ENCODE assay signal across 19 cellular contexts in the genomic region with DNA sequence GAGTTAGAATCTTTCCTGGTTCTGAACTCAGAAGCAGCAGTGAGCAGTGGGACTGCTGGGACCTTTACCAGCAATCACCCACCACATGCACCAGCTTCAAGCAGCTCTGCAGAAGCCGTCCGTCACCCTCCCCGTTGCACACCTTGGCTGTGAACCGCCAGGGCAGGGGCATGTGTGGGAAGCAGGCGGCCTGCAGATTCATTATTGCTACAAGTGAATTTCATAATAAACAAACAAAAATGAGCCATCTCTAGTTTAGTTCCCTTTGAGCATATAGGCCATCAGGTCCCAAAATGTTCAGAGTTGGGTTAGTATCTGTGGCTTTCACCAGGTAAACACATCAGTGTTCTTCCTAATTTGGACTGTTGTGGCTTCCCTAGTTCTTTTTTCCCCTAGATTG. TPM values are rescaled to one million over a fixed set of nuclear protein-coding genes. Genes with fewer than 3 reads are reported as not detected.
A peak's percentile ranks its signal among the peaks of the same experiment; 100 is the strongest.
DNase-seq lines count a peak whose midpoint lies in the region; ATAC-seq, FAIRE-seq and TF ChIP-seq lines count a peak whose summit lies in the region.
"Had no signal": no experiment of that assay in that cellular context is flagged by ENCODE, and none has a peak within 500 bp of the region (broad histone marks: within the 10 kb centered on the region; RNA-seq: fewer than 3 reads in every experiment).

No MANE protein-coding gene starts in this region.

- peaks cover 71% of the 10 kb centered on the region for H3K4me1 Mint-ChIP-seq in HFFc6 (ENCODE audit: low read depth)
- H3K4me1 Mint-ChIP-seq: H9 had no signal

- H3K27ac Mint-ChIP-seq in HFFc6: peak overlapping the region; percentile 39; the same call in 1 of the 2 replicates
- H3K27ac Mint-ChIP-seq: CD4-positive, alpha-beta T cell; H9 had no signal

- no peak overlapping the region for H2BK5ac ChIP-seq in IMR-90 (ENCODE audit: low read depth, low read length, poor library complexity, severe bottlenecking)
- H2BK5ac ChIP-seq in trophoblast cell (ENCODE audit: low read depth, low read length, poor library complexity): no peak overlapping the region

- CTCF ChIA-PET in IMR-90 (lab: Yijun Ruan, JAX): interaction anchor here (0.6 kb wide), 1 partner anchor 9 kb away, joined by 3 read pairs; no protein-coding TSS in a partner anchor

- no peak for TF ChIP-seq POLR2A in IMR-90 (IDR thresholded peaks at IDR 0.05; ENCODE audit: low read depth, low read length)

- dilution Hi-C loops in IMR-90 (cut with HindIII; ENCODE audit: low sequenced_read_pairs, unreplicated experiment): no loop called here

- H2BK120ac ChIP-seq in IMR-90 (ENCODE audit: low read depth, low read length) (no peak overlapping the region), trophoblast cell (ENCODE audit: insufficient read depth, low read length, poor library complexity) (no peak overlapping the region)

- no peak for TF ChIP-seq RAD21 in IMR-90 (IDR thresholded peaks at IDR 0.05; ENCODE audit: low read length)

- no peak overlapping the region for H3K9ac ChIP-seq in IMR-90 (ENCODE audit: low read depth, low read length)
- no peak overlapping the region for H3K9ac ChIP-seq in trophoblast cell (ENCODE audit: low read length)

- no peaks in the 10 kb centered on the region for H3K9me3 Mint-ChIP-seq in HFFc6
- H3K9me3 Mint-ChIP-seq: CD4-positive, alpha-beta T cell; H9 had no signal

- ATAC-seq in IMR-90 (ENCODE audit: low read depth) (no peak), aorta (ENCODE audit: low FRiP score) (no peak)

- no peak overlapping the region for H2BK12ac ChIP-seq in trophoblast cell (ENCODE audit: low read length)

- in situ Hi-C loops in IMR-90 (cut with MboI; ENCODE audit: low sequenced_read_pairs): no loop called here

- H3K9me1 ChIP-seq in IMR-90 (ENCODE audit: insufficient read depth, low read length): peaks cover 36% of the 10 kb centered on the region

- H3K27ac ChIP-seq in IMR-90 (ENCODE audit: insufficient read depth, low read length) (no peak overlapping the region), trophoblast cell (ENCODE audit: low read depth, low read length) (no peak overlapping the region), aorta (ENCODE audit: low read depth in 1 of 2, low read length in 2 of 2) (peak overlapping the region; percentile 58 to 98)

- H3K4ac ChIP-seq in IMR-90 (ENCODE audit: low read depth, low read length): peak overlapping the region; percentile 7; the same call in 1 of the 2 replicates
- H3K4ac ChIP-seq in trophoblast cell (ENCODE audit: low read depth, low read length): no peak overlapping the region

- no peak overlapping the region for H4K12ac ChIP-seq in trophoblast cell (ENCODE audit: low read depth, low read length)

- no peak overlapping the region for H3K56ac ChIP-seq in IMR-90 (ENCODE audit: extremely low read depth, insufficient read depth, low read length)

- DNase-seq in HFFc6: no peak
- DNase-seq in IMR-90: no peak
- no peak for DNase-seq in trophoblast cell
- no peak for DNase-seq in aorta
- no peak for DNase-seq in cerebellar cortex (ENCODE audit: low spot score)
- DNase-seq in frontal cortex (ENCODE audit: low spot score in 2 of 2): no peak
- DNase-seq: ACHN; BE2C; C1 segment of cervical spinal cord; Caco-2; CD4-positive, alpha-beta T cell; H9 had no signal

- H2BK15ac ChIP-seq in IMR-90 (ENCODE audit: low read depth, low read length): no peak overlapping the region

- H3K18ac ChIP-seq in IMR-90 (ENCODE audit: low read depth, low read length) (no peak overlapping the region), trophoblast cell (ENCODE audit: low read length) (no peak overlapping the region)

- peaks cover 19% of the 10 kb centered on the region; the same call in 1 of the 2 replicates for H4K20me1 ChIP-seq in IMR-90 (ENCODE audit: insufficient read depth, low read length)

- H4K8ac ChIP-seq in IMR-90 (ENCODE audit: low read depth in 2 of 2, low read length in 2 of 2) (no peak overlapping the region), trophoblast cell (ENCODE audit: low read depth, low read length) (no peak overlapping the region)

- intact Hi-C loops in IMR-90 (cut with micrococcal nuclease): no loop called here
- intact Hi-C loops in aorta (cut with DNase I): loop anchor here in 1 of 2 donors (5.0 kb wide), 1 partner anchor 90 kb away; no protein-coding TSS in a partner anchor

- H4K91ac ChIP-seq in IMR-90 (ENCODE audit: insufficient read depth, low read depth, low read length): no peak overlapping the region
- H4K91ac ChIP-seq in trophoblast cell (ENCODE audit: low read depth, low read length): no peak overlapping the region

- no CpG with 5 or more reads among the region's 5 CpGs for WGBS in IMR-90 (ENCODE audit: extremely low coverage in 2 of 2, insufficient read length in 1 of 2), 2 experiments
- no CpG with 5 or more reads among the region's 5 CpGs for WGBS in trophoblast cell (ENCODE audit: extremely low coverage, insufficient coverage, insufficient read length)
- 83 to 93% methylated on average over 5 of the region's 5 CpGs for WGBS in aorta, 2 donors

- H3K79me1 ChIP-seq in IMR-90 (ENCODE audit: low read depth in 1 of 2, low read length in 2 of 2) (peaks cover 43 to 77% of the 10 kb centered on the region in 2 experiments), trophoblast cell (ENCODE audit: low read length) (peaks cover 15% of the 10 kb centered on the region)

- H3K27me3 Mint-ChIP-seq in HFFc6 (ENCODE audit: insufficient read depth): no peaks in the 10 kb centered on the region; the same call in 1 of the 2 replicates

- no peak overlapping the region for H2BK20ac ChIP-seq in IMR-90 (ENCODE audit: low read depth, low read length)

- FAIRE-seq in frontal cortex (lab: Jason Lieb, UNC): no peak
- FAIRE-seq: A204.1, D721Med, G401.6, GM12891, GM19239, H1 had no signal

- H3K4me1 ChIP-seq in IMR-90 (ENCODE audit: control insufficient read depth, insufficient read depth, low read length) (peaks cover 20% of the 10 kb centered on the region), trophoblast cell (ENCODE audit: control insufficient read depth in 1 of 2, insufficient read depth in 2 of 2, low read length in 2 of 2) (peaks cover 15 to 20% of the 10 kb centered on the region in 2 experiments), aorta (ENCODE audit: control insufficient read depth in 1 of 2, insufficient read depth in 2 of 2, low read length in 2 of 2) (peaks cover 14 to 20% of the 10 kb centered on the region in 2 donors)
- H3K4me1 ChIP-seq: BE2C had no signal

- H4K5ac ChIP-seq in IMR-90 (ENCODE audit: low read depth, low read length): no peak overlapping the region

- no peak overlapping the region for H2AFZ ChIP-seq in IMR-90 (replicated peaks; ENCODE audit: low read length, poor library complexity)
- no peak overlapping the region for H2AFZ ChIP-seq in trophoblast cell (ENCODE audit: insufficient read depth, low read length, poor library complexity)

- no peak overlapping the region for H3K4me3 ChIP-seq in IMR-90 (ENCODE audit: insufficient read depth, low read depth, low read length)
- H3K4me3 ChIP-seq in trophoblast cell (ENCODE audit: low read depth, low read length): no peak overlapping the region
- no peak overlapping the region for H3K4me3 ChIP-seq in aorta (ENCODE audit: low read length in 2 of 2)

- no TSS peak for BruUV-seq in IMR-90 (replicated peaks; lab: Mats Ljungman, UMichigan)

- H3K23ac ChIP-seq in IMR-90 (ENCODE audit: low read depth, low read length) (no peak overlapping the region), trophoblast cell (ENCODE audit: low read length) (peak overlapping the region; percentile 30)

- POLR2A ChIA-PET in IMR-90 (lab: Charles Lee; ENCODE audit: unreplicated experiment): no interaction called here

- TF ChIP-seq CTCF in HFFc6 (IDR thresholded peaks at IDR 0.05) (no peak), IMR-90 (conservative IDR thresholded peaks at IDR 0.05; ENCODE audit: low read depth, low read length) (no peak)

- H3K36me3 ChIP-seq in IMR-90 (ENCODE audit: control insufficient read depth, insufficient read depth, low read length): no peaks in the 10 kb centered on the region
- no peaks in the 10 kb centered on the region for H3K36me3 ChIP-seq in trophoblast cell (ENCODE audit: control insufficient read depth in 1 of 2, insufficient read depth in 2 of 2, low read length in 2 of 2)
- peaks cover 0 to 1% of the 10 kb centered on the region in 2 donors for H3K36me3 ChIP-seq in aorta (ENCODE audit: control insufficient read depth in 1 of 2, insufficient read depth in 2 of 2, low read length in 1 of 2)
- H3K36me3 ChIP-seq: BE2C had no signal

- H2AK9ac ChIP-seq in IMR-90 (replicated peaks; ENCODE audit: low read depth, low read length, poor library complexity): no peak overlapping the region

- no peak overlapping the region for H3K4me2 ChIP-seq in IMR-90 (ENCODE audit: low read depth, low read length)
- H3K4me2 ChIP-seq in trophoblast cell (ENCODE audit: low read length): no peak overlapping the region

- H3K9me3 ChIP-seq in IMR-90 (ENCODE audit: control insufficient read depth, insufficient read depth, low read length) (no peaks in the 10 kb centered on the region), trophoblast cell (ENCODE audit: insufficient read depth, low read depth, low read length) (no peaks in the 10 kb centered on the region), aorta (ENCODE audit: control insufficient read depth, low read length) (no peaks in the 10 kb centered on the region)
- H3K9me3 ChIP-seq: BE2C, Caco-2 had no signal

- H3K14ac ChIP-seq in IMR-90 (replicated peaks; ENCODE audit: low read depth, low read length) (peak overlapping the region; percentile 63; the same call in 1 of the 2 replicates), trophoblast cell (ENCODE audit: low read length) (no peak overlapping the region)

- no peak overlapping the region for H3K4me3 Mint-ChIP-seq in HFFc6
- H3K4me3 Mint-ChIP-seq: CD4-positive, alpha-beta T cell; H9 had no signal

- H3K36me3 Mint-ChIP-seq in HFFc6 (ENCODE audit: low read depth): no peaks in the 10 kb centered on the region

- H3K27me3 ChIP-seq in IMR-90 (ENCODE audit: control insufficient read depth, insufficient read depth, low read length) (no peaks in the 10 kb centered on the region), trophoblast cell (ENCODE audit: insufficient read depth, low read length) (no peaks in the 10 kb centered on the region), aorta (ENCODE audit: control insufficient read depth in 1 of 2, insufficient read depth in 2 of 2, low read length in 1 of 2) (no peaks in the 10 kb centered on the region)
- H3K27me3 ChIP-seq: BE2C had no signal

- peaks cover 3% of the 10 kb centered on the region for H3K79me2 ChIP-seq in trophoblast cell (ENCODE audit: control insufficient read depth, insufficient read depth, low read length, poor library complexity)

- H2AK5ac ChIP-seq in IMR-90 (ENCODE audit: low read depth, low read length): 0 out of 2 replicates have a peak overlapping the region, but pooled peaks have one; percentile 13
- H2AK5ac ChIP-seq in trophoblast cell (ENCODE audit: low read length): no peak overlapping the region

RNA-seq across cellular contexts. Expression of gene PALM2AKAP2, which starts 17.5 kb away (rescaled TPM):
- total RNA-seq in HFFc6 (2021; fragmentation: NEBNext Ultra II Directional; extraction: Animal tissue kit (Norgen Biotek cat#: 25700)): 10 to 100 TPM; 20.1 to 35.1 (median 22.7) TPM
- total RNA-seq in IMR-90 (2012; rRNA removed): 14.2 and 20.6 TPM in 2 replicates
- 3.2 and 3.3 TPM in 2 replicates for polyA plus RNA-seq in IMR-90 (2012; rRNA removed)
- polyA plus RNA-seq in IMR-90 (2012; cell fraction: cytosol; rRNA removed): 0.88 and 1.4 TPM in 2 replicates
- 0.29 and 2.1 TPM in 2 replicates for polyA plus RNA-seq in IMR-90 (2012; cell fraction: nucleus; rRNA removed; ENCODE audit: low replicate concordance)
- 5.6 and 6.9 TPM in 2 replicates for polyA plus RNA-seq in trophoblast cell (2013)
- total RNA-seq in aorta: 100 to 1,000 TPM in 1 of 2 donors, 10 to 100 TPM in 1; 58.1 to 155 TPM
- polyA plus RNA-seq in aorta: 1 to 10 TPM; 4.5 to 5.6 TPM
- 4.1 TPM for total RNA-seq in frontal cortex
- total RNA-seq: CD4-positive, alpha-beta T cell; HT-29 had no signal

Comparison
In these comparisons a context has a peak if more than half of its experiments do, and no peak if none do; other contexts are left out.
1. H3K27ac ChIP-seq: peak in aorta (2 of 2); none in IMR-90 (single experiment) and trophoblast cell (single experiment).